ENCODE assay signal across 15 cellular contexts in genomic region chrX:136143714-136144113, GRCh38. TPM values are rescaled to one million over a fixed set of nuclear protein-coding genes. Genes with fewer than 3 reads are reported as not detected.
DNase-seq lines count a peak whose midpoint lies in the region; ATAC-seq and TF ChIP-seq lines count a peak whose summit lies in the region.
"Had no signal": no experiment of that assay in that cellular context is flagged by ENCODE, and none has a peak within 500 bp of the region (broad histone marks: within the 10 kb centered on the region; RNA-seq: fewer than 3 reads in every experiment).

No MANE protein-coding gene starts in this region.

- POLR2A ChIA-PET in activated CD8-positive, alpha-beta T cell treated with anti-CD3 and anti-CD28 coated beads, Interleukin-2, amount 10 ng/mL, durations not matched to agents 7 days and 5 days (lab: Charles Lee): no interaction called here

- H3K4me3 Mint-ChIP-seq in activated CD8-positive, alpha-beta T cell treated with anti-CD3 and anti-CD28 coated beads, Interleukin-2, amount 10 ng/mL, durations not matched to agents 7 days and 5 days: peak overlapping the region; percentile 36
- peak overlapping the region; percentile 56 for H3K4me3 Mint-ChIP-seq in natural killer cell treated with Interleukin-12 subunit alpha and Interleukin-12 subunit beta and Interleukin-15 and Interleukin-18, amount 100 ng/mL, for 72 hours

- H3K27me3 Mint-ChIP-seq in activated CD8-positive, alpha-beta T cell treated with anti-CD3 and anti-CD28 coated beads, Interleukin-2, amount 10 ng/mL, durations not matched to agents 7 days and 5 days (ENCODE audit: low read depth): peaks cover 6% of the 10 kb centered on the region
- peaks cover 17 to 30% of the 10 kb centered on the region in 2 donors for H3K27me3 Mint-ChIP-seq in natural killer cell treated with Interleukin-12 subunit alpha and Interleukin-12 subunit beta and Interleukin-15 and Interleukin-18, amount 100 ng/mL, for 72 hours

- no peak for TF ChIP-seq CTCF in GM13976 (IDR thresholded peaks at IDR 0.05; ENCODE audit: borderline replicate concordance, control extremely low read depth, extremely low read depth, insufficient read depth, missing control alignments)
- no peak for TF ChIP-seq CTCF in WERI-Rb-1 (IDR thresholded peaks at IDR 0.05; ENCODE audit: low read depth, low read length)

- no peaks in the 10 kb centered on the region for H3K36me3 Mint-ChIP-seq in activated CD8-positive, alpha-beta T cell treated with anti-CD3 and anti-CD28 coated beads, Interleukin-2, amount 10 ng/mL, durations not matched to agents 7 days and 5 days (ENCODE audit: low read depth)
- H3K36me3 Mint-ChIP-seq in natural killer cell treated with Interleukin-12 subunit alpha and Interleukin-12 subunit beta and Interleukin-15 and Interleukin-18, amount 100 ng/mL, for 72 hours: no peaks in the 10 kb centered on the region

- peaks cover 23% of the 10 kb centered on the region for H3K4me1 Mint-ChIP-seq in activated CD8-positive, alpha-beta T cell treated with anti-CD3 and anti-CD28 coated beads, Interleukin-2, amount 10 ng/mL, durations not matched to agents 7 days and 5 days (ENCODE audit: low read depth)
- H3K4me1 Mint-ChIP-seq in natural killer cell treated with Interleukin-12 subunit alpha and Interleukin-12 subunit beta and Interleukin-15 and Interleukin-18, amount 100 ng/mL, for 72 hours (ENCODE audit: low read depth in 2 of 2): peaks cover 17 to 23% of the 10 kb centered on the region in 2 donors

- ATAC-seq in activated CD8-positive, alpha-beta T cell treated with anti-CD3 and anti-CD28 coated beads, Interleukin-2, amount 10 ng/mL, durations not matched to agents 7 days and 5 days: no peak
- no peak for ATAC-seq in natural killer cell treated with Interleukin-12 subunit alpha and Interleukin-12 subunit beta and Interleukin-15 and Interleukin-18, amount 100 ng/mL, for 72 hours
- ATAC-seq: SK-N-SH treated with all-trans-retinoic acid at 6 μM for 48 hours had no signal

- H3K9me3 Mint-ChIP-seq in activated CD8-positive, alpha-beta T cell treated with anti-CD3 and anti-CD28 coated beads, Interleukin-2, amount 10 ng/mL, durations not matched to agents 7 days and 5 days (ENCODE audit: insufficient read depth): no peaks in the 10 kb centered on the region
- no peaks in the 10 kb centered on the region for H3K9me3 Mint-ChIP-seq in natural killer cell treated with Interleukin-12 subunit alpha and Interleukin-12 subunit beta and Interleukin-15 and Interleukin-18, amount 100 ng/mL, for 72 hours

- in situ Hi-C loops in GM13976 (cut with MboI; ENCODE audit: low sequenced_read_pairs, unreplicated experiment): no loop called here

- no peak overlapping the region for H3K27ac Mint-ChIP-seq in activated CD8-positive, alpha-beta T cell treated with anti-CD3 and anti-CD28 coated beads, Interleukin-2, amount 10 ng/mL, durations not matched to agents 7 days and 5 days
- H3K27ac Mint-ChIP-seq in natural killer cell treated with Interleukin-12 subunit alpha and Interleukin-12 subunit beta and Interleukin-15 and Interleukin-18, amount 100 ng/mL, for 72 hours: no peak overlapping the region

- no peaks in the 10 kb centered on the region for H3K36me3 ChIP-seq in WERI-Rb-1
- H3K36me3 ChIP-seq: stomach had no signal

- H3K27me3 ChIP-seq in WERI-Rb-1 (ENCODE audit: insufficient read depth, low read depth, severe bottlenecking): peaks cover 31% of the 10 kb centered on the region

- CTCF ChIA-PET in activated CD8-positive, alpha-beta T cell treated with anti-CD3 and anti-CD28 coated beads, Interleukin-2, amount 10 ng/mL, durations not matched to agents 7 days and 5 days (lab: Charles Lee): no interaction called here

- H3K4me3 ChIP-seq in WERI-Rb-1 (ENCODE audit: low read depth, low read length): no peak overlapping the region
- H3K4me3 ChIP-seq: stomach had no signal

- H3K27ac ChIP-seq in WERI-Rb-1: no peak overlapping the region
- H3K27ac ChIP-seq: 22Rv1, stomach had no signal

- peaks cover 3% of the 10 kb centered on the region for H3K9me3 ChIP-seq in WERI-Rb-1 (ENCODE audit: severe bottlenecking)
- H3K9me3 ChIP-seq: stomach had no signal

- DNase-seq in DMS53 (lab: John Stamatoyannopoulos, UW): peak; percentile 12
- DNase-seq in DMS53 treated with DMSO at 0.1 percent for 48 hours (lab: John Stamatoyannopoulos, UW; ENCODE audit: unreplicated experiment): no peak
- DNase-seq in GM13976 (ENCODE audit: low spot score): peak; percentile 20
- peak; percentile 22 for DNase-seq in activated CD8-positive, alpha-beta T cell treated with anti-CD3 and anti-CD28 coated beads, Interleukin-2, amount 10 ng/mL, durations not matched to agents 7 days and 5 days
- DNase-seq in natural killer cell treated with Interleukin-12 subunit alpha and Interleukin-12 subunit beta and Interleukin-15 and Interleukin-18, amount 100 ng/mL, for 72 hours (ENCODE audit: low spot score): no peak
- no peak for DNase-seq in amniotic stem cell (lab: John Stamatoyannopoulos, UW)
- DNase-seq in iPS-NIHi11 (ENCODE audit: low spot score): no peak
- no peak for DNase-seq in WERI-Rb-1
- DNase-seq: activated naive CD4-positive, alpha-beta T cell treated with anti-CD3 and anti-CD28 coated beads, Interleukin-2, amount 50 U/mL, for 16 hours; GF-D8; NCI-H1048; NCI-H2227 treated with DMSO at 0.1 percent for 48 hours; stomach had no signal

RNA-seq across cellular contexts. Expression of gene FHL1, which starts 3.6 kb away (rescaled TPM):
- 10 to 100 TPM; 12.6 to 14.4 TPM for total RNA-seq in activated CD8-positive, alpha-beta T cell treated with anti-CD3 and anti-CD28 coated beads, Interleukin-2, amount 10 ng/mL, durations not matched to agents 7 days and 5 days
- 1 to 10 TPM; 2.9 to 6.7 TPM for total RNA-seq in natural killer cell treated with Interleukin-12 subunit alpha and Interleukin-12 subunit beta and Interleukin-15 and Interleukin-18, amount 100 ng/mL, for 72 hours

Comparison
In these comparisons a context has a peak if more than half of its experiments do, and no peak if none do; other contexts are left out.
1. DNase-seq: peak in DMS53 (single experiment), GM13976 (single experiment) and activated CD8-positive, alpha-beta T cell treated with anti-CD3 and anti-CD28 coated beads, Interleukin-2, amount 10 ng/mL, durations not matched to agents 7 days and 5 days (single experiment); none in DMS53 treated with DMSO at 0.1 percent for 48 hours (single experiment), natural killer cell treated with Interleukin-12 subunit alpha and Interleukin-12 subunit beta and Interleukin-15 and Interleukin-18, amount 100 ng/mL, for 72 hours (single experiment), amniotic stem cell (single experiment), iPS-NIHi11 (single experiment) and WERI-Rb-1 (single experiment).